ENCODE assay signal across 8 cellular contexts in the genomic region with DNA sequence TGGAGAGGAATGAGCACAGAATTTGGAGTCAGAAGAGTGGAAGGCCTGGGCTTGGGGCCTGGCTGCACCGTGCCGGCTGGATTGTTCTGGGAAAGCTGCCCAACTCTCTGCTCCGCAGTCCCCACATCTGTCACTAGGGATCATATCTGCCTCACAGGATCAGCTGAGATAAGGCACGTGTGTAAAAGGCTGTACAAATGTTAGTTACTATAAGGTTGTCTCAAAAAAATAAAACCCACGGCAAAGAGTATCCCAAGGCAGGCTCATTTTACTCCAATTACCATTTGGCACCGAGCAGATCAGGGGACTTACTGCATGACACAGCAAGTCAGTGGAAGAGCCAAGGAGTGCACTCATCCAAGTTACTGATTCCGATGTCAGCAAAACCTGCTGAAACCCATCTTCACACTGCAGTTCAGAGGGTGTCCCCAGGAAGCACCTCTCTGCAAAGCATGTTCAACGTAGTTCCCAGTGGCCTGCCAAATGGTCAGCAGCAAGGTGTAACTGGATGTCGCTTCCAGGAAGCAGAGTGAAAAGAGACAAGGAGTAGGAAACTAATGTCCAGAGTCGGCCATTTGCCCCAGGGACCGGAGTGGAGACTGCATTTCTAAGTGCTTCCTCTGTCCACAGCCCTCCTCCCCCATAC. TPM values are rescaled to one million over a fixed set of nuclear protein-coding genes. Genes with fewer than 3 reads are reported as not detected.
DNase-seq lines count a peak whose midpoint lies in the region; ATAC-seq and TF ChIP-seq lines count a peak whose summit lies in the region.

No MANE protein-coding gene starts in this region.

- peak overlapping the region; percentile 5 for H3K4me3 Mint-ChIP-seq in MCF 10A (ENCODE audit: unreplicated experiment)

- H3K36me3 Mint-ChIP-seq in MCF 10A (ENCODE audit: insufficient read depth, unreplicated experiment), result no peaks in the 10 kb centered on the region

- intact Hi-C loops in MCF 10A (cut with micrococcal nuclease), result loop anchor here (10.0 kb wide), 1 partner anchor 240 kb away; no protein-coding TSS in a partner anchor

- CTCF ChIA-PET in MCF 10A (lab: Yijun Ruan, JAX), result interaction anchor here (0.6 to 13.5 kb wide), 8 partner anchors 15 to 245 kb away, joined by 3 to 220 read pairs (median 4); no protein-coding TSS in a partner anchor

- no peaks in the 10 kb centered on the region for H3K27me3 Mint-ChIP-seq in MCF 10A (ENCODE audit: insufficient read depth, unreplicated experiment)

- no TSS peak for BruUV-seq in MCF 10A (replicated peaks; lab: Mats Ljungman, UMichigan)

- TF ChIP-seq CTCF in MCF 10A (IDR thresholded peaks at IDR 0.05; ENCODE audit: unreplicated experiment), result no peak

- peak overlapping the region; percentile 25 for H3K27ac Mint-ChIP-seq in MCF 10A (ENCODE audit: low read depth, unreplicated experiment)

- H3K9me3 Mint-ChIP-seq in MCF 10A (ENCODE audit: unreplicated experiment), result no peaks in the 10 kb centered on the region

- POLR2A ChIA-PET in MCF 10A (lab: Yijun Ruan, JAX), result interaction anchor here (0.7 to 5.6 kb wide), 7 partner anchors 15 to 620 kb away, joined by 3 to 46 read pairs (median 4); a partner anchor contains a TSS

- peaks cover 32% of the 10 kb centered on the region for H3K4me1 Mint-ChIP-seq in MCF 10A (ENCODE audit: insufficient read depth, unreplicated experiment)

- no peak for ATAC-seq in HG02840 (IDR thresholded peaks at IDR 0.05; ENCODE audit: low FRiP score, unreplicated experiment)
- no peak for ATAC-seq in HG02678 (IDR thresholded peaks at IDR 0.05; ENCODE audit: unreplicated experiment)

- DNase-seq in AG08396 (ENCODE audit: low spot score) (peak; percentile 65), NCI-H1092 treated with DMSO at 0.1 percent for 48 hours (lab: John Stamatoyannopoulos, UW) (peak; percentile 27), MCF 10A (ENCODE audit: unreplicated experiment) (peak; percentile 42), islet precursor cell (peak; percentile 74), superior temporal gyrus (ENCODE audit: extremely low spot score) (peak; percentile 84), SIG-M5 treated with dmso at 0.1 percent for 504 hours (lab: John Stamatoyannopoulos, UW; ENCODE audit: unreplicated experiment) (no peak)

RNA-seq across cellular contexts. Expression of a gene that starts 18.1 kb away (rescaled TPM):
- 47.2 and 52.7 TPM in 2 replicates for total RNA-seq in MCF 10A (2022)

RNA-seq across cellular contexts. Expression of a gene that starts 24.6 kb away (rescaled TPM):
- total RNA-seq in MCF 10A (2022), result not detected in 2 replicates
